In genomic region chr20:45866454-45866853, GRCh38 we compare ENCODE assay signal across 22 cellular contexts.
"Had no signal": no experiment of that assay in that cellular context is flagged by ENCODE, and none has a peak within 500 bp of the region (broad histone marks: within the 10 kb centered on the region; RNA-seq: fewer than 3 reads in every experiment).

No MANE protein-coding gene starts in this region.

- H3K4me3 ChIP-seq: esophagus squamous epithelium, heart right ventricle, lower lobe of right lung, prostate gland, right atrium auricular region, skin epidermis, thoracic aorta, tibial nerve, upper lobe of right lung, uterus had no signal

- H3K4me1 ChIP-seq: esophagus squamous epithelium, heart right ventricle, lower lobe of right lung, prostate gland, right atrium auricular region, tibial nerve, upper lobe of right lung, uterus had no signal

- DNase-seq: cortex of kidney; effector memory CD8-positive, alpha-beta T cell; erythroblast; esophagus squamous epithelium; foreskin melanocyte; glutamatergic neuron; heart right ventricle; left ventricle myocardium superior; lower lobe of right lung; naive thymus-derived CD8-positive, alpha-beta T cell; nephron progenitor cell; nucleus accumbens; stimulated activated CD4-positive, alpha-beta T cell treated with anti-CD3 and anti-CD28 coated beads, Interleukin-15, amount 100 ng/mL, for 24 hours; stimulated activated CD4-positive, alpha-beta T cell treated with anti-CD3 and anti-CD28 coated beads, Interleukin-2, amount 100 ng/mL, for 48 hours; stimulated activated naive B cell treated with anti-CD40 and anti-IgM and Interleukin-4, amounts not matched to agents 10 μg/mL and 1 μg/mL and 100 μg/mL, for 72 hours; upper lobe of right lung; uterus had no signal

- H3K27ac ChIP-seq: esophagus squamous epithelium, heart right ventricle, lower lobe of right lung, prostate gland, right atrium auricular region, thoracic aorta, tibial nerve, upper lobe of right lung, uterus had no signal

- ATAC-seq: effector memory CD8-positive, alpha-beta T cell; heart right ventricle; left ventricle myocardium superior; lower lobe of right lung; naive thymus-derived CD8-positive, alpha-beta T cell; stimulated activated naive B cell treated with anti-CD40 and anti-IgM and Interleukin-4, amounts not matched to agents 10 μg/mL and 1 μg/mL and 100 μg/mL, for 72 hours; upper lobe of right lung had no signal

- H3K27me3 ChIP-seq: esophagus squamous epithelium, heart right ventricle, right atrium auricular region, tibial nerve, upper lobe of right lung, uterus had no signal

- H3K9me3 ChIP-seq: esophagus squamous epithelium, heart right ventricle, lower lobe of right lung, prostate gland, right atrium auricular region, thoracic aorta, tibial nerve, upper lobe of right lung, uterus had no signal

- H3K36me3 ChIP-seq: esophagus squamous epithelium, lower lobe of right lung, prostate gland, right atrium auricular region, thoracic aorta, upper lobe of right lung, uterus had no signal
